Comparison of ENCODE assay signal across 8 cellular contexts in genomic region chr1:15741183-15741850, GRCh38. TPM values are rescaled to one million over a fixed set of nuclear protein-coding genes. Genes with fewer than 3 reads are reported as not detected.
A peak's percentile ranks its signal among the peaks of the same experiment; 100 is the strongest.
DNase-seq lines count a peak whose midpoint lies in the region; ATAC-seq lines count a peak whose summit lies in the region.

No MANE protein-coding gene starts in this region.

- peak overlapping the region; percentile 38 for H3K56ac ChIP-seq in mesendoderm (ENCODE audit: low read length)

- H3K4me1 ChIP-seq in mesendoderm (ENCODE audit: control insufficient read depth, low read depth, low read length), result no peaks in the 10 kb centered on the region

- H2AK5ac ChIP-seq in mesendoderm (ENCODE audit: low read length), result no peak overlapping the region

- DNase-seq in DMS79 (lab: John Stamatoyannopoulos, UW) (peak; percentile 87), NCI-H69 (lab: John Stamatoyannopoulos, UW) (peak; percentile 85), mesendoderm (peak; percentile 90)
- peak; percentile 78 to 82 for DNase-seq in activated CD4-positive, alpha-beta T cell treated with anti-CD3 and anti-CD28 coated beads, Interleukin-2, amount 50 U/mL, for 48 hours
- DNase-seq in effector CD4-positive, alpha-beta T cell, result peak; percentile 46
- peak; percentile 19 to 21 for DNase-seq in stimulated activated CD8-positive, alpha-beta memory T cell treated with anti-CD3 and anti-CD28 coated beads, Interleukin-15, amount 100 ng/mL, for 4 hours (ENCODE audit: low read depth in 2 of 2)

- WGBS in mesendoderm (ENCODE audit: extremely low coverage, insufficient coverage, low lambda C conversion rate), result no CpG with 5 or more reads among the region's 14 CpGs

- no peaks in the 10 kb centered on the region for H3K79me2 ChIP-seq in mesendoderm (ENCODE audit: control insufficient read depth, insufficient read depth, low read length)

- no peak overlapping the region for H2BK15ac ChIP-seq in mesendoderm (replicated peaks; ENCODE audit: low read depth)

- H4K5ac ChIP-seq in mesendoderm (ENCODE audit: low read length), result no peak overlapping the region

- no peak overlapping the region for H3K18ac ChIP-seq in mesendoderm (ENCODE audit: low read length)

- no peak overlapping the region for H3K4me3 ChIP-seq in mesendoderm (ENCODE audit: low read length)

- H3K4me2 ChIP-seq in mesendoderm (ENCODE audit: low read length), result no peak overlapping the region

- no peak overlapping the region for H2BK5ac ChIP-seq in mesendoderm (ENCODE audit: low read length)

- H3K36me3 ChIP-seq in mesendoderm (ENCODE audit: control insufficient read depth, insufficient read depth, low read length), result no peaks in the 10 kb centered on the region

- no peaks in the 10 kb centered on the region for H3K27me3 ChIP-seq in mesendoderm (ENCODE audit: insufficient read depth, low read length, poor library complexity)

- no peak overlapping the region for H4K8ac ChIP-seq in mesendoderm (ENCODE audit: low read depth, low read length)

- no peaks in the 10 kb centered on the region for H3K79me1 ChIP-seq in mesendoderm (ENCODE audit: low read length)

- no peak overlapping the region for H3K27ac ChIP-seq in mesendoderm (ENCODE audit: low read depth, low read length)

- no peak overlapping the region for H3K4ac ChIP-seq in mesendoderm (ENCODE audit: low read depth, low read length)

- no peak overlapping the region for H2BK120ac ChIP-seq in mesendoderm (ENCODE audit: low read depth, low read length)

- ATAC-seq in HG03159 (IDR thresholded peaks at IDR 0.05; ENCODE audit: unreplicated experiment), result peak; percentile 72
- ATAC-seq in HG03520 (IDR thresholded peaks at IDR 0.05; ENCODE audit: unreplicated experiment), result no peak

- H3K23ac ChIP-seq in mesendoderm (ENCODE audit: low read length), result no peak overlapping the region

- no peak overlapping the region for H3K9ac ChIP-seq in mesendoderm (ENCODE audit: low read length)

RNA-seq across cellular contexts. Expression of gene TMEM82, which starts 1.0 kb away (rescaled TPM):
- 0.20 TPM for polyA plus RNA-seq in mesendoderm (2013, experiment 1 of 2)
- polyA plus RNA-seq in mesendoderm (2013, experiment 2 of 2), result 0.14 TPM

RNA-seq across cellular contexts. Expression of gene SLC25A34, which starts 5.3 kb away (rescaled TPM):
- polyA plus RNA-seq in mesendoderm (2013, experiment 1 of 2), result 0.76 TPM
- 0.31 TPM for polyA plus RNA-seq in mesendoderm (2013, experiment 2 of 2)

RNA-seq across cellular contexts. Expression of gene FBLIM1, which starts 17.3 kb away (rescaled TPM):
- 54.2 TPM for polyA plus RNA-seq in mesendoderm (2013, experiment 1 of 2)
- polyA plus RNA-seq in mesendoderm (2013, experiment 2 of 2), result 56.7 TPM

RNA-seq across cellular contexts. Expression of gene PLEKHM2, which starts 57.2 kb away (rescaled TPM):
- 39.7 TPM for polyA plus RNA-seq in mesendoderm (2013, experiment 1 of 2)
- 38.3 TPM for polyA plus RNA-seq in mesendoderm (2013, experiment 2 of 2)

Comparison
In these comparisons a context has a peak if more than half of its experiments do, and no peak if none do; other contexts are left out.
1. DNase-seq: peak in every context shown above with its lines; median percentile 90 in mesendoderm; 87 in DMS79; 85 in NCI-H69; 80 in activated CD4-positive, alpha-beta T cell treated with anti-CD3 and anti-CD28 coated beads, Interleukin-2, amount 50 U/mL, for 48 hours; 46 in effector CD4-positive, alpha-beta T cell; 20 in stimulated activated CD8-positive, alpha-beta memory T cell treated with anti-CD3 and anti-CD28 coated beads, Interleukin-15, amount 100 ng/mL, for 4 hours.